8 cellular contexts compared by ENCODE assay signal in genomic region chr4:17781072-17781830, GRCh38. TPM values are rescaled to one million over a fixed set of nuclear protein-coding genes. Genes with fewer than 3 reads are reported as not detected.
DNase-seq lines count a peak whose midpoint lies in the region; ATAC-seq and TF ChIP-seq lines count a peak whose summit lies in the region.

FAM184B (minus strand) TSS chr4:17781621; CDS start chr4:17781299, 322 bp downstream.

- H3K27me3 ChIP-seq in right cardiac atrium (ENCODE audit: control insufficient read depth, insufficient read depth) = peaks cover 2% of the 10 kb centered on the region
- peaks cover 0 to 12% (median 6%) of the 10 kb centered on the region in 3 donors for H3K27me3 ChIP-seq in gastrocnemius medialis

- TF ChIP-seq POLR2A in gastrocnemius medialis (IDR thresholded peaks at IDR 0.05) = no peak

- H3K4me1 ChIP-seq in right cardiac atrium (ENCODE audit: control insufficient read depth, insufficient read depth, low read length) (peaks cover 8% of the 10 kb centered on the region), gastrocnemius medialis (peaks cover 12 to 26% of the 10 kb centered on the region in 2 donors)

- 1% methylated on average over 75 of the region's 75 CpGs for WGBS in right cardiac atrium

- no peak within 1 kb of the TSS for H3K27ac ChIP-seq in right cardiac atrium (ENCODE audit: low read length)
- H3K27ac ChIP-seq in gastrocnemius medialis = peak within 1 kb of the TSS; percentile 14 to 59 (median 46)

- peak; percentile 2 for DNase-seq in DMS79 treated with DMSO at 0.1 percent for 48 hours (lab: John Stamatoyannopoulos, UW)
- no peak for DNase-seq in DMS79 (lab: John Stamatoyannopoulos, UW)
- DNase-seq in activated CD8-positive, alpha-beta memory T cell treated with anti-CD3 and anti-CD28 coated beads, Interleukin-2, amount 50 U/mL, for 48 hours = peak; percentile 59
- DNase-seq in right cardiac atrium = peak in 1 of 3 donors; percentile 36
- no peak for DNase-seq in gastrocnemius medialis
- DNase-seq in NCI-H82 (lab: John Stamatoyannopoulos, UW) = no peak
- no peak for DNase-seq in HuH-7 (ENCODE audit: low spot score)

- ATAC-seq in right cardiac atrium (peak; percentile 34 to 43), gastrocnemius medialis (peak; percentile 36 to 40), HG02588 (IDR thresholded peaks at IDR 0.05; ENCODE audit: unreplicated experiment) (no peak)

- H3K9me3 ChIP-seq in right cardiac atrium (ENCODE audit: control insufficient read depth, low read length) (no peaks in the 10 kb centered on the region), gastrocnemius medialis (no peaks in the 10 kb centered on the region)

- H3K4me3 ChIP-seq in right cardiac atrium (ENCODE audit: low read length) (peak within 1 kb of the TSS; percentile 46), gastrocnemius medialis (peak within 1 kb of the TSS; percentile 52 to 67 (median 62))

- intact Hi-C loops in right cardiac atrium (cut with DNase I) (no loop called here), gastrocnemius medialis (cut with DNase I; ENCODE audit: low total_unique reads) (no loop called here)

- no peaks in the 10 kb centered on the region for H3K36me3 ChIP-seq in gastrocnemius medialis

- no peak for TF ChIP-seq CTCF in gastrocnemius medialis (IDR thresholded peaks at IDR 0.05 in 4 of 5, conservative IDR thresholded peaks at IDR 0.05 in 1 of 5)

- in situ Hi-C loops in gastrocnemius medialis (cut with MboI; ENCODE audit: low sequenced_read_pairs in 4 of 4) = no loop called here

RNA-seq across cellular contexts. Expression of gene FAM184B, which starts in this region (rescaled TPM):
- total RNA-seq in right cardiac atrium = not detected
- 0.05 TPM for polyA plus RNA-seq in right cardiac atrium
- total RNA-seq in gastrocnemius medialis = under 1 TPM in 3 of 4 donors, not detected in 1; 0.11 to 0.53 (median 0.49) TPM

Comparison
In these comparisons a context has a peak if more than half of its experiments do, and no peak if none do; other contexts are left out.
1. DNase-seq: peak in DMS79 treated with DMSO at 0.1 percent for 48 hours (single experiment) and activated CD8-positive, alpha-beta memory T cell treated with anti-CD3 and anti-CD28 coated beads, Interleukin-2, amount 50 U/mL, for 48 hours (single experiment); none in DMS79 (single experiment), gastrocnemius medialis (0 of 2), NCI-H82 (single experiment) and HuH-7 (single experiment).
2. Peak in ATAC-seq and H3K4me3 ChIP-seq in right cardiac atrium; RNA of the gene not detected or under 1 TPM.
3. Peak in ATAC-seq, H3K4me3 ChIP-seq and H3K27ac ChIP-seq in gastrocnemius medialis; RNA of the gene not detected or under 1 TPM.